Comparison of ENCODE assay signal across 9 cellular contexts in genomic region chr11:7080900-7081299, GRCh38. TPM values are rescaled to one million over a fixed set of nuclear protein-coding genes. Genes with fewer than 3 reads are reported as not detected.
"Had no signal": no experiment of that assay in that cellular context is flagged by ENCODE, and none has a peak within 500 bp of the region (broad histone marks: within the 10 kb centered on the region; RNA-seq: fewer than 3 reads in every experiment).

No MANE protein-coding gene starts in this region.

- DNase-seq: GDM1, GF-D8 had no signal

- H3K4me3 ChIP-seq: GM12878 had no signal

- ATAC-seq: GM12878 had no signal

- FAIRE-seq: G401.6, GM12878, GM12891, GM12892, GM18507, GM19239 had no signal

RNA-seq across cellular contexts. Expression of gene RBMXL2, which starts 7.9 kb away (rescaled TPM):
- total RNA-seq: G401, GM12878 had no signal
- polyA plus RNA-seq: GM12878 had no signal
